In the genomic region with DNA sequence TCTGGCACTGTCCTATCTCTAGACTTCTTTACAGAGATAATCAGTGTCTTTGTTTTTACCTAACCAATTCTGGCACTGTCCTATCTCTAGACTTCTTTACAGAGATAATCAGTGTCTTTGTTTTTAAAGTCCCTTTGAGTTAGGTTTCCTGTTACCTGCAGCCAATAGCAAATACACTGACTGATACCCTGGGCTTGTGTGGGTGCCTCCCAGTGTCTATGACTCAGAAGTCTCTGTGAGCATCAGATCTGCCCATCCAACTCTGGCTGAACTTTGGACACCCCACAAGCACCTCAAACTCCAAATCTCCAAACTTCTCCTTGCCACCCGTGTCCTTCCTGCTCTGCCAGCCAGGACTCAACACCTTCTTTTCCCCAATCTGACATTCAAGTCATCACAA, we compare ENCODE assay signal across 22 cellular contexts. TPM values are rescaled to one million over a fixed set of nuclear protein-coding genes. Genes with fewer than 3 reads are reported as not detected.
DNase-seq lines count a peak whose midpoint lies in the region; ATAC-seq, FAIRE-seq and TF ChIP-seq lines count a peak whose summit lies in the region.
"Had no signal": no experiment of that assay in that cellular context is flagged by ENCODE, and none has a peak within 500 bp of the region (broad histone marks: within the 10 kb centered on the region; RNA-seq: fewer than 3 reads in every experiment).

No MANE protein-coding gene starts in this region.

- H3K4me1 ChIP-seq in K562 (replicated peaks in 1 of 2; ENCODE audit: control insufficient read depth in 2 of 2, insufficient read depth in 2 of 2, low read length in 2 of 2): peaks cover 10 to 14% of the 10 kb centered on the region in 2 experiments; a peak in 4 of 5 replicates

- POLR2A ChIA-PET in K562 (lab: Yijun Ruan, JAX): no interaction called here

- TF ChIP-seq CTCF in K562 (IDR thresholded peaks at IDR 0.05 in 2 of 3, conservative IDR thresholded peaks at IDR 0.05 in 1 of 3; ENCODE audit: insufficient read depth in 2 of 3, low read depth in 1 of 3, low read length in 3 of 3): no peak

- no peak for TF ChIP-seq RAD21 in K562 (CRISPR knock-in tag; conservative IDR thresholded peaks at IDR 0.05 in 1 of 2, IDR thresholded peaks at IDR 0.05 in 1 of 2)

- H3K79me2 ChIP-seq in K562 (ENCODE audit: control insufficient read depth, insufficient read depth, low read length): no peaks in the 10 kb centered on the region

- no peak overlapping the region for H3K27ac ChIP-seq in K562 (ENCODE audit: extremely low read depth, low read depth, low read length)
- H3K27ac ChIP-seq: KMS-11 had no signal

- no peaks in the 10 kb centered on the region for H3K9me3 ChIP-seq in K562 (replicated peaks; ENCODE audit: control insufficient read depth, insufficient read depth, low read depth, low read length)

- H3K9ac ChIP-seq in K562 (ENCODE audit: insufficient read depth in 1 of 2, low read depth in 2 of 2, low read length in 2 of 2): no peak overlapping the region
- H3K9ac ChIP-seq: KMS-11 had no signal

- TF ChIP-seq POLR2A in K562 (conservative IDR thresholded peaks at IDR 0.05) (no peak), H54 (IDR thresholded peaks at IDR 0.05; ENCODE audit: low read depth, low read length) (no peak)

- BruUV-seq in K562 (replicated peaks; lab: Mats Ljungman, UMichigan): no TSS peak

- intact Hi-C loops in K562 (cut with micrococcal nuclease): no loop called here

- no peak overlapping the region for H2AFZ ChIP-seq in K562 (ENCODE audit: low read depth, low read length)

- no peaks in the 10 kb centered on the region for H3K9me1 ChIP-seq in K562 (ENCODE audit: control insufficient read depth, insufficient read depth, low read length)

- TF ChIP-seq EP300 in K562 (IDR thresholded peaks at IDR 0.05; ENCODE audit: low read length): no peak

- H3K36me3 Mint-ChIP-seq in memory B cell: peaks cover 7% of the 10 kb centered on the region
- H3K36me3 Mint-ChIP-seq: natural killer cell treated with Interleukin-12 subunit alpha and Interleukin-12 subunit beta and Interleukin-15 and Interleukin-18, amount 100 ng/mL, for 72 hours had no signal

- H3K9me3 Mint-ChIP-seq in memory B cell: no peaks in the 10 kb centered on the region
- H3K9me3 Mint-ChIP-seq: endodermal cell; natural killer cell treated with Interleukin-12 subunit alpha and Interleukin-12 subunit beta and Interleukin-15 and Interleukin-18, amount 100 ng/mL, for 72 hours had no signal

- H3K27me3 ChIP-seq in K562 (ENCODE audit: control insufficient read depth in 2 of 2, insufficient read depth in 2 of 2, low read length in 2 of 2): no peaks in the 10 kb centered on the region

- no peaks in the 10 kb centered on the region for H4K20me1 ChIP-seq in K562 (replicated peaks; ENCODE audit: control insufficient read depth, insufficient read depth, low read length)

- ATAC-seq in K562: no peak
- no peak for ATAC-seq in memory B cell (ENCODE audit: low read depth)
- no peak for ATAC-seq in HG03565 (IDR thresholded peaks at IDR 0.05; ENCODE audit: unreplicated experiment)
- ATAC-seq in GM21528 (IDR thresholded peaks at IDR 0.05; ENCODE audit: low FRiP score, unreplicated experiment): no peak
- ATAC-seq: natural killer cell treated with Interleukin-12 subunit alpha and Interleukin-12 subunit beta and Interleukin-15 and Interleukin-18, amount 100 ng/mL, for 72 hours had no signal

- H3K4me3 ChIP-seq in K562: no peak overlapping the region
- H3K4me3 ChIP-seq: GM12878 had no signal

- peaks cover 22% of the 10 kb centered on the region for H3K4me1 Mint-ChIP-seq in memory B cell

- in situ Hi-C loops in K562 (cut with MboI): no loop called here

- no peak overlapping the region for H3K4me3 Mint-ChIP-seq in memory B cell
- H3K4me3 Mint-ChIP-seq: endodermal cell had no signal

- H3K27me3 Mint-ChIP-seq in memory B cell: no peaks in the 10 kb centered on the region
- H3K27me3 Mint-ChIP-seq: natural killer cell treated with Interleukin-12 subunit alpha and Interleukin-12 subunit beta and Interleukin-15 and Interleukin-18, amount 100 ng/mL, for 72 hours had no signal

- DNase-seq in D341Med (ENCODE audit: low spot score): peak; percentile 3
- no peak for DNase-seq in GM19239 (ENCODE audit: insufficient read length, low spot score)
- no peak for DNase-seq in K562 (ENCODE audit: extremely low read depth in 1 of 4, low spot score in 3 of 4)
- DNase-seq in memory B cell (ENCODE audit: low spot score in 2 of 2): no peak
- no peak for DNase-seq in COR-L47 (lab: John Stamatoyannopoulos, UW)
- DNase-seq in H54 (ENCODE audit: insufficient read length, low spot score): no peak
- DNase-seq: activated CD4-positive, alpha-beta T cell treated with anti-CD3 and anti-CD28 coated beads for 1 hour; activated CD8-positive, alpha-beta memory T cell treated with anti-CD3 and anti-CD28 coated beads, Interleukin-2, amount 50 U/mL, for 4 hours; AML-193; endodermal cell; GF-D8; HCEC 1CT; kidney glomerular epithelial cell; mesenchymal stem cell; NCI-H1048; NCI-H2081; stimulated activated CD4-positive, alpha-beta T cell treated with anti-CD3 and anti-CD28 coated beads, Interleukin-2, amount 100 ng/mL, for 48 hours had no signal

- CTCF ChIA-PET in K562 (lab: Yijun Ruan, JAX; ENCODE audit: low intra/inter-chr PET ratio): no interaction called here

- no peak overlapping the region for H3K4me2 ChIP-seq in K562 (ENCODE audit: insufficient read depth, low read length)
- H3K4me2 ChIP-seq: KMS-11 had no signal

- peak overlapping the region; percentile 24 for H3K27ac Mint-ChIP-seq in memory B cell
- H3K27ac Mint-ChIP-seq: endodermal cell had no signal

- peak; percentile 57 for FAIRE-seq in GM19239 (lab: Jason Lieb, UNC)
- FAIRE-seq in K562 (lab: Jason Lieb, UNC): peak; percentile 35
- no peak for FAIRE-seq in H54 (lab: Jason Lieb, UNC)
- FAIRE-seq: GM12878 had no signal

- 25% methylated on average over 1 of the region's 1 CpG for WGBS in K562 (ENCODE audit: insufficient coverage, low coverage, missing lambda C conversion rate)

- H3K36me3 ChIP-seq in K562 (ENCODE audit: control insufficient read depth, insufficient read depth, low read length): no peaks in the 10 kb centered on the region

TF ChIP-seq in K562, 482 proteins besides CTCF, POLR2A, EP300 and RAD21:
- no peak for TF ChIP-seq ZNF217 (CRISPR knock-in tag; IDR thresholded peaks at IDR 0.05)
- no peak for TF ChIP-seq RBM22 (IDR thresholded peaks at IDR 0.05; ENCODE audit: low read depth, low read length, poor library complexity, severe bottlenecking)
- no peak for TF ChIP-seq ZNF766 (CRISPR knock-in tag; conservative IDR thresholded peaks at IDR 0.05)
- no peak for TF ChIP-seq HDAC8 (tag; IDR thresholded peaks at IDR 0.05)
- no peak for TF ChIP-seq TGIF2 (CRISPR knock-in tag; IDR thresholded peaks at IDR 0.05)
- TF ChIP-seq HDAC6 (IDR thresholded peaks at IDR 0.05; ENCODE audit: low read depth, low read length): no peak
- no peak for TF ChIP-seq NFE2L1 (tag; IDR thresholded peaks at IDR 0.05; ENCODE audit: borderline replicate concordance, low read depth)
- no peak for TF ChIP-seq FUS (optimal IDR thresholded peaks at IDR 0.05; ENCODE audit: low read depth, low read length)
TF ChIP-seq in K562: peak in this region for 0.

RNA-seq across cellular contexts. Expression of gene SLC41A3, which starts 30.4 kb away (rescaled TPM):
- 17.4 and 40.3 TPM in 2 replicates for total RNA-seq in K562 (2011; cell fraction: chromatin; rRNA removed; ENCODE audit: low replicate concordance)
- 46.7 and 46.8 TPM in 2 replicates for total RNA-seq in K562 (2011; cell fraction: nucleolus; rRNA removed)
- 33.0 and 34.9 TPM in 2 replicates for total RNA-seq in K562 (2011; cell fraction: nucleoplasm; rRNA removed)
- total RNA-seq in K562 (2014; rRNA removed) (11.2 and 22.0 TPM in 2 replicates), K562 (2014; rRNA removed; fragmentation: Illumina TruSeq; extraction: Trizol) (7.1 and 7.7 TPM in 2 replicates), K562 (2015; rRNA removed; fragmentation: Illumina TruSeq; extraction: Trizol) (9.4 and 9.6 TPM in 2 replicates), K562 (2021) (18.1 and 18.9 TPM in 2 replicates)
- polyA plus RNA-seq in K562 (2011; rRNA removed) (20.7 and 22.3 TPM in 2 replicates), K562 (2014; fragmentation: Illumina TruSeq; extraction: Trizol) (15.4 and 19.1 TPM in 2 replicates), K562 (2014; fragmentation: Nextera tagmentation; extraction: Ambion mirVana) (1 to 10 TPM; 4.1 to 4.2 TPM), K562 (2014; rRNA removed) (17.2 and 24.6 TPM in 2 replicates)
- polyA plus RNA-seq in K562 (2011; cell fraction: cytosol; rRNA removed): 27.1 and 37.6 TPM in 2 replicates
- 43.8 and 91.5 TPM in 2 replicates for polyA plus RNA-seq in K562 (2011; cell fraction: nucleus; rRNA removed)
- polyA plus RNA-seq in K562 (2012): 15.2 and 43.6 TPM in 2 replicates
- 11.5 and 14.0 TPM in 2 replicates for polyA minus RNA-seq in K562 (2011; rRNA and poly(A)+ RNA removed)
- 13.6 and 16.8 TPM in 2 replicates for polyA minus RNA-seq in K562 (2011; cell fraction: cytosol; rRNA and poly(A)+ RNA removed)
- 9.8 and 14.7 TPM in 2 replicates for polyA minus RNA-seq in K562 (2011; cell fraction: nucleus; rRNA and poly(A)+ RNA removed)
